31 cellular contexts compared by ENCODE assay signal in the genomic region with DNA sequence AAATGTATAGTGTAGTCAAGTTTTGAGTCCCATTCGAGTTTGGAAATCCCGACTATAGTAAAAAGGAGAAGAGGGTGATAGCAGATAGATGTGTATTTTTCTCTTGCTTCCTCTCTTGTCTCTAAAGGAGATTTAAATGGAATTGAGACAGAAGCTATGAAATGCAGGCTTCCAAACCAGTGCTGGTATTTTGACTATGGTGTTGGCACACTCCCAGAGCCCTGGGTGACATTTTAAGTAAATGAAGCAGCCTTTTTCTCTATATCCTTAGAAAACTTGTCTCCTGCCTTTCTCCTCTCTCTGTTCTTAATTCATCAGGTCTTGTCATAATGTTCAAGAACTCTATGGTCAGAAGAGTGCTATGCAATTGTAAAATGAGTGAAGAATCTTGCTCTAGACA.
"Had no signal": no experiment of that assay in that cellular context is flagged by ENCODE, and none has a peak within 500 bp of the region (broad histone marks: within the 10 kb centered on the region; RNA-seq: fewer than 3 reads in every experiment).

No MANE protein-coding gene starts in this region.

- H3K27me3 ChIP-seq: esophagus squamous epithelium, gastroesophageal sphincter, neural progenitor cell, sigmoid colon, testis, transverse colon had no signal

- H3K27ac Mint-ChIP-seq: activated CD4-positive, alpha-beta memory T cell treated with anti-CD3 and anti-CD28 coated beads for 36 hours; activated CD4-positive, alpha-beta T cell treated with anti-CD3 and anti-CD28 coated beads, Interleukin-2, amount 10 ng/mL, durations not matched to agents 24 days and 14 days; activated naive CD4-positive, alpha-beta T cell treated with anti-CD3 and anti-CD28 coated beads, Interleukin-2, amount 10 ng/mL, durations not matched to agents 7 days and 5 days; activated naive CD8-positive, alpha-beta T cell treated with anti-CD3 and anti-CD28 coated beads, Interleukin-2, amount 10 ng/mL, durations not matched to agents 7 days and 5 days; activated T-cell treated with anti-CD3 and anti-CD28 coated beads, Interleukin-2, amount 50 U/mL, for 24 hours; neural progenitor cell had no signal

- H3K36me3 Mint-ChIP-seq: activated CD4-positive, alpha-beta memory T cell treated with anti-CD3 and anti-CD28 coated beads for 36 hours; activated naive CD4-positive, alpha-beta T cell treated with anti-CD3 and anti-CD28 coated beads, Interleukin-2, amount 10 ng/mL, durations not matched to agents 7 days and 5 days had no signal

- DNase-seq: activated CD4-positive, alpha-beta memory T cell treated with anti-CD3 and anti-CD28 coated beads for 36 hours; activated CD4-positive, alpha-beta T cell treated with anti-CD3 and anti-CD28 coated beads, Interleukin-2, amount 10 ng/mL, durations not matched to agents 24 days and 14 days; activated CD4-positive, CD25-positive, alpha-beta regulatory T cell treated with anti-CD3 and anti-CD28 coated beads, Interleukin-2, amount 50 U/mL, for 72 hours; activated CD8-positive, alpha-beta memory T cell treated with anti-CD3 and anti-CD28 coated beads, Interleukin-2, amount 50 U/mL, for 48 hours; activated gamma-delta T cell; activated naive CD4-positive, alpha-beta T cell treated with anti-CD3 and anti-CD28 coated beads, Interleukin-2, amount 10 ng/mL, durations not matched to agents 7 days and 5 days; activated naive CD8-positive, alpha-beta T cell treated with anti-CD3 and anti-CD28 coated beads, Interleukin-2, amount 10 ng/mL, durations not matched to agents 7 days and 5 days; activated T-cell treated with anti-CD3 and anti-CD28 coated beads, Interleukin-2, amount 50 U/mL, for 24 hours; amygdala; effector CD4-positive, alpha-beta T cell; esophagus squamous epithelium; hippocampal formation; immature natural killer cell; kidney; left colon; mammary epithelial cell; midbrain; naive thymus-derived CD4-positive, alpha-beta T cell; occipital lobe; psoas muscle; sigmoid colon; stimulated activated CD4-positive, alpha-beta T cell treated with anti-CD3 and anti-CD28 coated beads, Interleukin-15, amount 100 ng/mL, for 24 hours; stimulated activated CD4-positive, alpha-beta T cell treated with anti-CD3 and anti-CD28 coated beads, Interleukin-2, amount 100 ng/mL, for 24 hours; stimulated activated naive CD4-positive, alpha-beta T cell; T-helper 2 cell; testis; transverse colon had no signal

- H3K4me3 Mint-ChIP-seq: activated CD4-positive, alpha-beta memory T cell treated with anti-CD3 and anti-CD28 coated beads for 36 hours; activated CD4-positive, alpha-beta T cell treated with anti-CD3 and anti-CD28 coated beads, Interleukin-2, amount 10 ng/mL, durations not matched to agents 24 days and 14 days; activated naive CD4-positive, alpha-beta T cell treated with anti-CD3 and anti-CD28 coated beads, Interleukin-2, amount 10 ng/mL, durations not matched to agents 7 days and 5 days; activated naive CD8-positive, alpha-beta T cell treated with anti-CD3 and anti-CD28 coated beads, Interleukin-2, amount 10 ng/mL, durations not matched to agents 7 days and 5 days; activated T-cell treated with anti-CD3 and anti-CD28 coated beads, Interleukin-2, amount 50 U/mL, for 24 hours; central memory CD8-positive, alpha-beta T cell; immature natural killer cell; naive thymus-derived CD4-positive, alpha-beta T cell; neural progenitor cell had no signal

- H3K9me3 ChIP-seq: esophagus squamous epithelium, gastroesophageal sphincter, psoas muscle, sigmoid colon, testis, transverse colon had no signal

- H3K36me3 ChIP-seq: esophagus squamous epithelium, gastroesophageal sphincter, neural progenitor cell, sigmoid colon, transverse colon had no signal

- H3K4me1 Mint-ChIP-seq: neural progenitor cell had no signal

- H3K4me3 ChIP-seq: esophagus squamous epithelium, gastroesophageal sphincter, neural progenitor cell, psoas muscle, sigmoid colon, testis, transverse colon had no signal

- H3K9me3 Mint-ChIP-seq: central memory CD8-positive, alpha-beta T cell; immature natural killer cell had no signal

- H3K27me3 Mint-ChIP-seq: central memory CD8-positive, alpha-beta T cell had no signal

- H3K4me1 ChIP-seq: esophagus squamous epithelium, gastroesophageal sphincter, neural progenitor cell, parathyroid adenoma, psoas muscle, sigmoid colon, testis, transverse colon had no signal
